In genomic region chr16:54647216-54647615, GRCh38 we compare ENCODE assay signal across 19 cellular contexts.
"Had no signal": no experiment of that assay in that cellular context is flagged by ENCODE, and none has a peak within 500 bp of the region (broad histone marks: within the 10 kb centered on the region; RNA-seq: fewer than 3 reads in every experiment).

No MANE protein-coding gene starts in this region.

- H3K36me3 ChIP-seq: cardiac muscle cell, lower lobe of right lung, neutrophil, thyroid gland, vagina had no signal

- DNase-seq: activated CD4-positive, CD25-positive, alpha-beta regulatory T cell treated with anti-CD3 and anti-CD28 coated beads, Interleukin-2, amount 50 U/mL, for 72 hours; activated naive CD4-positive, alpha-beta T cell treated with Interleukin-2 at 50 U/mL for 16 hours; activated T-cell treated with anti-CD3 and anti-CD28 coated beads for 4 hours; glutamatergic neuron; left cardiac atrium; lower lobe of right lung; naive B cell; posterior cingulate gyrus; stimulated activated CD4-positive, alpha-beta T cell treated with anti-CD3 and anti-CD28 coated beads, Interleukin-4, amount 100 ng/mL, for 24 hours; stimulated activated naive CD8-positive, alpha-beta T cell treated with anti-CD3 and anti-CD28 coated beads, Interleukin-15, Interleukin-2, amounts not matched to agents 100 U/mL and 50 U/mL, for 24 hours; T-helper 1 cell; T1000 had no signal

- H3K27me3 ChIP-seq: cardiac muscle cell, foreskin keratinocyte, thyroid gland, vagina had no signal

- H3K9me3 ChIP-seq: lower lobe of right lung, neutrophil, thyroid gland, vagina had no signal

- FAIRE-seq: astrocyte had no signal

- H3K27ac ChIP-seq: cardiac muscle cell, foreskin keratinocyte, lower lobe of right lung, neutrophil, thyroid gland, vagina had no signal

- H3K4me3 ChIP-seq: cardiac muscle cell, lower lobe of right lung, thyroid gland, vagina had no signal

- ATAC-seq: SK-N-SH treated with all-trans-retinoic acid at 6 μM for 48 hours; stimulated activated naive CD8-positive, alpha-beta T cell treated with anti-CD3 and anti-CD28 coated beads, Interleukin-15, Interleukin-2, amounts not matched to agents 100 U/mL and 50 U/mL, for 24 hours had no signal
